4 cellular contexts compared by ENCODE assay signal in the genomic region with DNA sequence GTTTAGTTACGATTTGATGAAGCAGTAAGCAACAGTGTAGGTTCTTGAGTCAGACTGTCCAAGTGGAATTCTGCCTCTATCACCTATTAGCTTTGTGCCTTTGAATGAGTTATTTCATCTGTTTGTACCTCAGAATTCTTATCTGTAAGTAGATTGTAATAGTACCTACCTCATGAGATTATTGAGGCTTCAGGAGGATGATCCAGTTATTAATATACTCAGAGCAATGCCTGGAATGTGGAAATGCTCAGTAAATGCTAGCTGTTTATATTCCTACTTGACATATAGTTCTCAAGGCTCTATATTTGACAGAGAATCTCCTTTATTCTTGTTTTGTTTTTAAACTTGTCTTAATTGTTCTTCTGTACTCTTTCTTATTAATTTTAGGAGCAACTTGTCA.
A peak's percentile ranks its signal among the peaks of the same experiment; 100 is the strongest.
TF ChIP-seq lines count a peak whose summit lies in the region.

No MANE protein-coding gene starts in this region.

TF ChIP-seq in SK-N-SH treated with all-trans-retinoic acid at 6 μM for 48 hours, 23 proteins besides CTCF, POLR2A, EP300 and RAD21:
- TF ChIP-seq ISL1 (CRISPR knock-in tag; IDR thresholded peaks at IDR 0.05) (peak; percentile 65), TOX (CRISPR knock-in tag; IDR thresholded peaks at IDR 0.05; ENCODE audit: borderline replicate concordance) (no peak)
- TF ChIP-seq, protein P1, sequence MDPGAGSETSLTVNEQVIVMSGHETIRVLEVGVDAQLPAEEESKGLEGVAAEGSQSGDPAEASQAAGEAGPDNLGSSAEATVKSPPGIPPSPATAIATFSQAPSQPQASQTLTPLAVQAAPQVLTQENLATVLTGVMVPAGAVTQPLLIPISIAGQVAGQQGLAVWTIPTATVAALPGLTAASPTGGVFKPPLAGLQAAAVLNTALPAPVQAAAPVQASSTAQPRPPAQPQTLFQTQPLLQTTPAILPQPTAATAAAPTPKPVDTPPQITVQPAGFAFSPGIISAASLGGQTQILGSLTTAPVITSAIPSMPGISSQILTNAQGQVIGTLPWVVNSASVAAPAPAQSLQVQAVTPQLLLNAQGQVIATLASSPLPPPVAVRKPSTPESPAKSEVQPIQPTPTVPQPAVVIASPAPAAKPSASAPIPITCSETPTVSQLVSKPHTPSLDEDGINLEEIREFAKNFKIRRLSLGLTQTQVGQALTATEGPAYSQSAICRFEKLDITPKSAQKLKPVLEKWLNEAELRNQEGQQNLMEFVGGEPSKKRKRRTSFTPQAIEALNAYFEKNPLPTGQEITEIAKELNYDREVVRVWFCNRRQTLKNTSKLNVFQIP (CRISPR knock-in tag; IDR thresholded peaks at IDR 0.05; ENCODE audit: borderline replicate concordance, low read depth) = no peak

TF ChIP-seq in SK-N-SH, 30 proteins besides CTCF, POLR2A, EP300 and RAD21:
- no peak for TF ChIP-seq ELF1 (IDR thresholded peaks at IDR 0.05)
- no peak for TF ChIP-seq NRF1 (IDR thresholded peaks at IDR 0.05; ENCODE audit: low read depth, low read length)
- TF ChIP-seq SMC3 (IDR thresholded peaks at IDR 0.05; ENCODE audit: low read depth, low read length) = no peak
- TF ChIP-seq GABPA (IDR thresholded peaks at IDR 0.05; ENCODE audit: low read depth) = no peak
- no peak for TF ChIP-seq YY1 (IDR thresholded peaks at IDR 0.05; ENCODE audit: low read depth)

TF ChIP-seq in HepG2, 621 proteins besides CTCF, POLR2A, EP300 and RAD21:
- TF ChIP-seq ATRX (CRISPR knock-in tag; IDR thresholded peaks at IDR 0.05; ENCODE audit: borderline replicate concordance) (no peak), RNF219 (CRISPR knock-in tag; IDR thresholded peaks at IDR 0.05) (no peak), CHD4 (IDR thresholded peaks at IDR 0.05; ENCODE audit: borderline replicate concordance, low read length) (no peak), HMGXB3 (CRISPR knock-in tag; IDR thresholded peaks at IDR 0.05; ENCODE audit: borderline replicate concordance) (no peak), JARID2 (CRISPR knock-in tag; IDR thresholded peaks at IDR 0.05; ENCODE audit: insufficient replicate concordance) (no peak)
- TF ChIP-seq, protein P2, sequence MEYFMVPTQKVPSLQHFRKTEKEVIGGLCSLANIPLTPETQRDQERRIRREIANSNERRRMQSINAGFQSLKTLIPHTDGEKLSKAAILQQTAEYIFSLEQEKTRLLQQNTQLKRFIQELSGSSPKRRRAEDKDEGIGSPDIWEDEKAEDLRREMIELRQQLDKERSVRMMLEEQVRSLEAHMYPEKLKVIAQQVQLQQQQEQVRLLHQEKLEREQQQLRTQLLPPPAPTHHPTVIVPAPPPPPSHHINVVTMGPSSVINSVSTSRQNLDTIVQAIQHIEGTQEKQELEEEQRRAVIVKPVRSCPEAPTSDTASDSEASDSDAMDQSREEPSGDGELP (IDR thresholded peaks at IDR 0.05; ENCODE audit: borderline replicate concordance, low read depth) = no peak

TF ChIP-seq in WTC11, 78 proteins besides CTCF, POLR2A, EP300 and RAD21:
- no peak for TF ChIP-seq GRHL2 (CRISPR knock-in tag; IDR thresholded peaks at IDR 0.05; ENCODE audit: insufficient replicate concordance, severe bottlenecking)
- no peak for TF ChIP-seq TEAD4 (CRISPR knock-in tag; IDR thresholded peaks at IDR 0.05)
- TF ChIP-seq SP1 (CRISPR knock-in tag; conservative IDR thresholded peaks at IDR 0.05) = no peak
- no peak for TF ChIP-seq NR2C2 (CRISPR knock-in tag; IDR thresholded peaks at IDR 0.05)
- no peak for TF ChIP-seq OVOL2 (CRISPR knock-in tag; IDR thresholded peaks at IDR 0.05; ENCODE audit: borderline replicate concordance)
